Comparison of ENCODE assay signal across 8 cellular contexts in the genomic region with DNA sequence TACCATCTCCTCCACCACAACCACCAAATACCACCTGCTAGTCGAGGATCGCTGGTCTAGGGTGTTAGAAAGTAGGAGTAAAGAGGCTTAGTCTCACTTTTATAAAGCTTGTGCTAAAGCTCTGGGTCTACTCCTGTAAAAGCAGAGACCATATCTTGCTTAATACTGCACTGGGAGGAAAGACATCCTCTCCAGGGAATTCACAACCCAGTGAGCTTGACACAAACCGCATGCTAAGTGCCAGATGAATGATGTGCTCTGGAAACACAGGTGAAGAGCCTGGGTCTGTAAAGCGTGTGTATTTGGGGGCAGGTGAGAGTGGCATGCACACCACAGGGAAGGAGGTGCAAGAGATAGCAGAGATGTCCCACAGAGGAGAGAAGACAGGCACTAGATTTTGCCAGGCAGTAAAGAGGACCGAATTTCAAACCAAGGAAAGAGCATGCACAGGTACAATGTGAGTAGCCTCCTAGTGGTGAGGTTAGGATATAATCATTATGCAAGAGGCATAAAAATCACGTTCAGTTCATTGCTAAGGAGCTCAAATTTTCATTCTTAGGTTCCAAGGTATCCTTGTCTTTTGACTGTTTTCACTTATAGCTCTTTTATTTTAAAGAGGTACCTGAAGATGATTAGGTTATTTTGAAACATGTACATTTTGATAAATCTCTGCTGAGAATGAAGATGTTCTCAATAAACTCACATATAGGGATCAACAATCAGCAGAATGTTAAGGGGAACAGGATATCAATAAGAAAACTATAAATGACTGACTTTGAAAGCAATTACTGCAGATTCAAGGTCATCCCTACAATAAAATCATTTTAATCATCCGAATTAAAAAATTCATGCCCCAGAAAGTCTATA. TPM values are rescaled to one million over a fixed set of nuclear protein-coding genes. Genes with fewer than 3 reads are reported as not detected.
A peak's percentile ranks its signal among the peaks of the same experiment; 100 is the strongest.
DNase-seq lines count a peak whose midpoint lies in the region; ATAC-seq and TF ChIP-seq lines count a peak whose summit lies in the region.

No MANE protein-coding gene starts in this region.

- H3K27me3 ChIP-seq in gastrocnemius medialis, result no peaks in the 10 kb centered on the region

- H3K9me3 ChIP-seq in gastrocnemius medialis, result no peaks in the 10 kb centered on the region

- peak; percentile 17 to 93 (median 44) for DNase-seq in NCI-H1417 (lab: John Stamatoyannopoulos, UW)
- DNase-seq in NCI-H1417 treated with DMSO at 0.1 percent for 48 hours (lab: John Stamatoyannopoulos, UW), result no peak
- DNase-seq in SK-N-DZ (ENCODE audit: low spot score), result peak; percentile 45
- no peak for DNase-seq in fibroblast of villous mesenchyme (ENCODE audit: low read depth)
- DNase-seq in gastrocnemius medialis, result no peak
- no peak for DNase-seq in effector CD8-positive, alpha-beta T cell (lab: John Stamatoyannopoulos, UW)

- no peak for TF ChIP-seq POLR2A in gastrocnemius medialis (IDR thresholded peaks at IDR 0.05)

- H3K27ac ChIP-seq in gastrocnemius medialis, result peak overlapping the region in 1 of 4 donors; percentile 40

- H3K36me3 ChIP-seq in gastrocnemius medialis, result peaks cover 0 to 5% of the 10 kb centered on the region in 2 donors

- intact Hi-C loops in gastrocnemius medialis (cut with DNase I; ENCODE audit: low total_unique reads), result no loop called here

- H3K4me1 ChIP-seq in gastrocnemius medialis, result peaks cover 34 to 45% of the 10 kb centered on the region in 2 donors

- ATAC-seq in GM21515 (IDR thresholded peaks at IDR 0.05; ENCODE audit: unreplicated experiment), result peak; percentile 82
- ATAC-seq in HG03571 (IDR thresholded peaks at IDR 0.05; ENCODE audit: unreplicated experiment), result peak; percentile 89
- ATAC-seq in gastrocnemius medialis, result peak; percentile 60 to 87

- TF ChIP-seq CTCF in fibroblast of villous mesenchyme (IDR thresholded peaks at IDR 0.05; ENCODE audit: insufficient read depth, low read depth, low read length) (peak; percentile 65), gastrocnemius medialis (IDR thresholded peaks at IDR 0.05 in 4 of 5, conservative IDR thresholded peaks at IDR 0.05 in 1 of 5) (peak; percentile 36 to 60 (median 45))

- H3K4me3 ChIP-seq in fibroblast of villous mesenchyme (ENCODE audit: low read depth, low read length), result no peak overlapping the region
- H3K4me3 ChIP-seq in gastrocnemius medialis, result no peak overlapping the region

- in situ Hi-C loops in gastrocnemius medialis (cut with MboI; ENCODE audit: low sequenced_read_pairs in 4 of 4), result loop anchor here in 1 of 4 donors (25.0 kb wide), 2 partner anchors 418 to 1193 kb away; partner anchors contain the start of genes CD38 and CPEB2

RNA-seq across cellular contexts. Expression of gene TAPT1, which starts 20.7 kb away (rescaled TPM):
- polyA plus RNA-seq in SK-N-DZ (2014; cell fraction: cytosol; rRNA removed), result 8.6 and 9.7 TPM in 2 replicates
- 18.1 and 23.1 TPM in 2 replicates for polyA plus RNA-seq in SK-N-DZ (2014; cell fraction: nucleus; rRNA removed)
- 19.0 and 28.5 TPM in 2 replicates for total RNA-seq in fibroblast of villous mesenchyme
- total RNA-seq in gastrocnemius medialis, result 10 to 100 TPM; 29.5 to 44.1 (median 40.8) TPM

Comparison
In these comparisons a context has a peak if more than half of its experiments do, and no peak if none do; other contexts are left out.
1. DNase-seq: peak in NCI-H1417 (3 of 3) and SK-N-DZ (single experiment); none in NCI-H1417 treated with DMSO at 0.1 percent for 48 hours (single experiment), fibroblast of villous mesenchyme (single experiment), gastrocnemius medialis (0 of 2) and effector CD8-positive, alpha-beta T cell (single experiment).
2. Peak in every context shown above with its lines, with median percentiles within 50 percentile points of each other: ATAC-seq.